30 cellular contexts compared by ENCODE assay signal in the genomic region with DNA sequence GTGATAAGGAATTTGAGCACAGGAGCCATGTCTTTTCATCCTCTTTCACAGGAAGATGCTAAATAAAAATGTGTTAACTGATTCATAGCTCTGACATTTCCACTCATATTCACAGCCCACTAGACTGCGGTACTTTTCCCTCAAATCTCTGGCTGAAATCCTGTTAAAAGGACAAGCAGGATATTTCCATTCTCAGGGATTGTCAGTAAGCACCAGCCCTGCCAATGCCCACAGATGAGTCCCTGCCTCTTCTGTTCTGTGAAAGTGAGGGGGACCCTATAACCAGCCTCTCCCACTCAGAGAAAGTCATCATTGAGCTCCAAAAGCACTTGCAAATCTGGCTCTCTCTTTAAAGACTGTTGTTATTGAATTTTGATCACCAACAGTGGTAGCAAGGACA.
"Had no signal": no experiment of that assay in that cellular context is flagged by ENCODE, and none has a peak within 500 bp of the region (broad histone marks: within the 10 kb centered on the region; RNA-seq: fewer than 3 reads in every experiment).

No MANE protein-coding gene starts in this region.

- H3K9me3 ChIP-seq: ascending aorta, breast epithelium, colonic mucosa, esophagus muscularis mucosa, gastrocnemius medialis, heart left ventricle had no signal

- H3K4me1 ChIP-seq: ascending aorta, breast epithelium, colonic mucosa, esophagus muscularis mucosa, foreskin keratinocyte, gastrocnemius medialis, heart left ventricle had no signal

- H3K27me3 ChIP-seq: ascending aorta, breast epithelium, colonic mucosa, esophagus muscularis mucosa, gastrocnemius medialis, heart left ventricle had no signal

- H3K27ac ChIP-seq: ascending aorta, breast epithelium, cardiac muscle cell, colonic mucosa, esophagus muscularis mucosa, foreskin keratinocyte, gastrocnemius medialis, heart left ventricle, VCaP had no signal

- H3K4me3 ChIP-seq: ascending aorta, breast epithelium, cardiac muscle cell, colonic mucosa, esophagus muscularis mucosa, gastrocnemius medialis, heart left ventricle had no signal

- H3K36me3 ChIP-seq: ascending aorta, breast epithelium, cardiac muscle cell, colonic mucosa, esophagus muscularis mucosa, gastrocnemius medialis, heart left ventricle had no signal

- ATAC-seq: activated naive CD4-positive, alpha-beta T cell treated with anti-CD3 and anti-CD28 coated beads, Interleukin-2, amount 50 U/mL, for 72 hours; activated T-cell treated with anti-CD3 and anti-CD28 coated beads, Interleukin-2, amount 50 U/mL, for 72 hours; effector memory CD8-positive, alpha-beta T cell; foreskin keratinocyte; gastrocnemius medialis; heart left ventricle; WTC11 had no signal

- DNase-seq: activated CD4-positive, alpha-beta memory T cell treated with anti-CD3 and anti-CD28 coated beads, Interleukin-2, amount 10 ng/mL, durations not matched to agents 7 days and 5 days; activated CD4-positive, alpha-beta T cell treated with anti-CD3 and anti-CD28 coated beads for 1 hour; activated CD4-positive, alpha-beta T cell treated with anti-CD3 and anti-CD28 coated beads for 4 hours; activated CD4-positive, alpha-beta T cell treated with anti-CD3 and anti-CD28 coated beads, Interleukin-2, amount 10 ng/mL, durations not matched to agents 7 days and 5 days; activated CD4-positive, alpha-beta T cell treated with anti-CD3 and anti-CD28 coated beads, Interleukin-2, amount 50 U/mL, for 4 hours; activated CD8-positive, alpha-beta memory T cell treated with anti-CD3 and anti-CD28 coated beads, Interleukin-2, amount 50 U/mL, for 48 hours; activated gamma-delta T cell; activated naive CD4-positive, alpha-beta T cell; activated naive CD4-positive, alpha-beta T cell treated with anti-CD3 and anti-CD28 coated beads, Interleukin-2, amount 10 ng/mL, durations not matched to agents 7 days and 5 days; activated naive CD8-positive, alpha-beta T cell treated with anti-CD3 and anti-CD28 coated beads, Interleukin-2, amount 10 ng/mL, durations not matched to agents 7 days and 5 days; activated T-cell treated with anti-CD3 and anti-CD28 coated beads for 4 hours; activated T-cell treated with anti-CD3 and anti-CD28 coated beads, Interleukin-2, amount 50 U/mL, for 24 hours; activated T-cell treated with anti-CD3 and anti-CD28 coated beads, Interleukin-2, amount 50 U/mL, for 72 hours; central memory CD4-positive, alpha-beta T cell; cerebellar nuclear complex; colonic mucosa; effector memory CD8-positive, alpha-beta T cell; erythroblast; foreskin keratinocyte; gastrocnemius medialis; glutamatergic neuron; heart left ventricle; T-helper 2 cell had no signal
